ENCODE assay signal across 1 cellular context in genomic region chr6:31949926-31950548, GRCh38.
A peak's percentile ranks its signal among the peaks of the same experiment; 100 is the strongest.
TF ChIP-seq lines count a peak whose summit lies in the region.

No MANE protein-coding gene starts in this region.

TF ChIP-seq in H1, 55 proteins besides CTCF, POLR2A, EP300 and RAD21:
- 0 out of 2 replicates have a peak, but pooled peaks have one; percentile 15 for TF ChIP-seq POLR2AphosphoS5 (IDR thresholded peaks at IDR 0.05; ENCODE audit: low read depth, low read length)
- TF ChIP-seq NRF1 (IDR thresholded peaks at IDR 0.05; ENCODE audit: low read depth, low read length), result no peak
